In genomic region chr2:186522538-186522937, GRCh38 we compare ENCODE assay signal across 21 cellular contexts.
"Had no signal": no experiment of that assay in that cellular context is flagged by ENCODE, and none has a peak within 500 bp of the region (broad histone marks: within the 10 kb centered on the region; RNA-seq: fewer than 3 reads in every experiment).

No MANE protein-coding gene starts in this region.

- H3K4me1 ChIP-seq: colonic mucosa, psoas muscle, spleen, transverse colon had no signal

- H3K4me1 Mint-ChIP-seq: memory B cell had no signal

- H3K27me3 Mint-ChIP-seq: central memory CD8-positive, alpha-beta T cell; memory B cell; naive thymus-derived CD8-positive, alpha-beta T cell; stimulated activated naive B cell treated with anti-CD40 and anti-IgM and Interleukin-4, amounts not matched to agents 10 μg/mL and 1 μg/mL and 100 μg/mL, for 72 hours; stimulated activated naive CD8-positive, alpha-beta T cell treated with anti-CD3 and anti-CD28 coated beads, Interleukin-15, Interleukin-2, amounts not matched to agents 100 ng/mL and 50 ng/mL, for 24 hours had no signal

- FAIRE-seq: frontal cortex, keratinocyte had no signal

- H3K4me3 ChIP-seq: colonic mucosa, lung, ovary, psoas muscle, skin epidermis, spleen, suprapubic skin, transverse colon had no signal

- H3K27ac ChIP-seq: colonic mucosa, ovary, psoas muscle, skin epidermis, spleen, suprapubic skin had no signal

- H3K9me3 ChIP-seq: colonic mucosa, ovary, psoas muscle, spleen, suprapubic skin, transverse colon had no signal

- H3K4me3 Mint-ChIP-seq: central memory CD8-positive, alpha-beta T cell; memory B cell; naive thymus-derived CD8-positive, alpha-beta T cell; stimulated activated naive B cell treated with anti-CD40 and anti-IgM and Interleukin-4, amounts not matched to agents 10 μg/mL and 1 μg/mL and 100 μg/mL, for 72 hours; stimulated activated naive CD8-positive, alpha-beta T cell treated with anti-CD3 and anti-CD28 coated beads, Interleukin-15, Interleukin-2, amounts not matched to agents 100 ng/mL and 50 ng/mL, for 24 hours had no signal

- H3K27me3 ChIP-seq: colonic mucosa, ovary, spleen, suprapubic skin, transverse colon had no signal

- H3K27ac Mint-ChIP-seq: memory B cell; stimulated activated naive B cell treated with anti-CD40 and anti-IgM and Interleukin-4, amounts not matched to agents 10 μg/mL and 1 μg/mL and 100 μg/mL, for 72 hours; stimulated activated naive CD8-positive, alpha-beta T cell treated with anti-CD3 and anti-CD28 coated beads, Interleukin-15, Interleukin-2, amounts not matched to agents 100 ng/mL and 50 ng/mL, for 24 hours had no signal

- ATAC-seq: naive thymus-derived CD8-positive, alpha-beta T cell; psoas muscle; stimulated activated naive B cell treated with anti-CD40 and anti-IgM and Interleukin-4, amounts not matched to agents 10 μg/mL and 1 μg/mL and 100 μg/mL, for 72 hours had no signal

- DNase-seq: colonic mucosa; dermis blood vessel endothelial cell; effector memory CD4-positive, alpha-beta T cell; head of caudate nucleus; naive thymus-derived CD8-positive, alpha-beta T cell; occipital lobe; ovary; psoas muscle; right cardiac atrium; spleen; stimulated activated CD4-positive, alpha-beta T cell treated with anti-CD3 and anti-CD28 coated beads, Interleukin-4, amount 100 ng/mL, for 4 hours; stimulated activated naive B cell treated with anti-CD40 and anti-IgM and Interleukin-4, amounts not matched to agents 10 μg/mL and 1 μg/mL and 100 μg/mL, for 72 hours; transverse colon had no signal

- H3K36me3 ChIP-seq: colonic mucosa, ovary had no signal

- H3K9me3 Mint-ChIP-seq: central memory CD8-positive, alpha-beta T cell had no signal
